ENCODE assay signal across 16 cellular contexts in genomic region chr16:66128363-66128725, GRCh38.
"Had no signal": no experiment of that assay in that cellular context is flagged by ENCODE, and none has a peak within 500 bp of the region (broad histone marks: within the 10 kb centered on the region; RNA-seq: fewer than 3 reads in every experiment).

No MANE protein-coding gene starts in this region.

- DNase-seq: activated CD4-positive, alpha-beta T cell treated with anti-CD3 and anti-CD28 coated beads for 1 hour; activated CD4-positive, alpha-beta T cell treated with anti-CD3 and anti-CD28 coated beads, Interleukin-2, amount 50 U/mL, for 4 hours; activated gamma-delta T cell; central memory CD4-positive, alpha-beta T cell; endodermal cell; gastrocnemius medialis; heart right ventricle; left ventricle myocardium superior; mesendoderm; naive thymus-derived CD8-positive, alpha-beta T cell; stimulated activated naive B cell treated with anti-CD40 and anti-IgM and Interleukin-4, amounts not matched to agents 10 μg/mL and 1 μg/mL and 100 μg/mL, for 72 hours; T-helper 2 cell had no signal

- H3K9me3 ChIP-seq: gastrocnemius medialis, heart right ventricle, thoracic aorta had no signal

- H3K36me3 ChIP-seq: gastrocnemius medialis, heart right ventricle, thoracic aorta had no signal

- ATAC-seq: gastrocnemius medialis; naive thymus-derived CD8-positive, alpha-beta T cell; sciatic nerve; stimulated activated naive B cell treated with anti-CD40 and anti-IgM and Interleukin-4, amounts not matched to agents 10 μg/mL and 1 μg/mL and 100 μg/mL, for 72 hours had no signal

- H3K4me1 ChIP-seq: gastrocnemius medialis had no signal

- H3K27ac ChIP-seq: epithelial cell of prostate, gastrocnemius medialis, thoracic aorta, VCaP had no signal

- H3K4me3 ChIP-seq: gastrocnemius medialis, thoracic aorta had no signal
